8 cellular contexts compared by ENCODE assay signal in genomic region chr10:50622497-50623298, GRCh38. TPM values are rescaled to one million over a fixed set of nuclear protein-coding genes. Genes with fewer than 3 reads are reported as not detected.
DNase-seq lines count a peak whose midpoint lies in the region; ATAC-seq and TF ChIP-seq lines count a peak whose summit lies in the region.

No MANE protein-coding gene starts in this region.

- H4K20me1 ChIP-seq in DOHH2 (ENCODE audit: control insufficient read depth, insufficient read depth, low read depth, low read length), result 0 out of 2 replicates have a peak, but pooled peaks cover 4% of the 10 kb centered on the region

- H3K4me2 ChIP-seq in DOHH2 (ENCODE audit: low read length), result peak overlapping the region; percentile 94
- peak overlapping the region; percentile 99 for H3K4me2 ChIP-seq in mesenchymal stem cell (ENCODE audit: low read length, poor library complexity, severe bottlenecking)

- H3K27ac ChIP-seq in DOHH2 (ENCODE audit: low read depth, low read length), result peak overlapping the region; percentile 43
- H3K27ac ChIP-seq in mesenchymal stem cell (ENCODE audit: low read length, poor library complexity, severe bottlenecking), result peak overlapping the region; percentile 63
- H3K27ac ChIP-seq in subcutaneous abdominal adipose tissue (ENCODE audit: low read depth, low read length), result peak overlapping the region; percentile 99

- no peak overlapping the region for H2BK120ac ChIP-seq in mesenchymal stem cell (ENCODE audit: low read depth, low read length)

- H3K79me1 ChIP-seq in mesenchymal stem cell (replicated peaks; ENCODE audit: low read length, poor library complexity, severe bottlenecking), result peaks cover 21% of the 10 kb centered on the region

- H3K36me3 ChIP-seq in DOHH2 (ENCODE audit: control insufficient read depth, low read length) (no peaks in the 10 kb centered on the region; the same call in 1 of the 2 replicates), endocrine pancreas (ENCODE audit: control insufficient read depth, insufficient read depth, low read length) (no peaks in the 10 kb centered on the region), mesenchymal stem cell (ENCODE audit: control insufficient read depth in 1 of 2, insufficient read depth in 2 of 2, low read depth in 1 of 2, low read length in 2 of 2) (peaks cover 0 to 7% of the 10 kb centered on the region in 2 experiments), subcutaneous abdominal adipose tissue (ENCODE audit: control insufficient read depth in 5 of 5, insufficient read depth in 5 of 5, low read length in 5 of 5) (peaks cover 0 to 3% (median 0%) of the 10 kb centered on the region in 5 donors)

- H3K14ac ChIP-seq in mesenchymal stem cell (ENCODE audit: low read length in 2 of 2), result no peak overlapping the region

- H4K91ac ChIP-seq in mesenchymal stem cell (ENCODE audit: low read length), result no peak overlapping the region

- peak overlapping the region; percentile 85 for H3K9ac ChIP-seq in endocrine pancreas (ENCODE audit: control insufficient read depth, insufficient read depth, low read length)
- H3K9ac ChIP-seq in mesenchymal stem cell (ENCODE audit: low read length), result peak overlapping the region; percentile 99
- peak overlapping the region; percentile 86 to 99 (median 98) for H3K9ac ChIP-seq in subcutaneous abdominal adipose tissue (ENCODE audit: low read length in 5 of 5)

- H4K8ac ChIP-seq in mesenchymal stem cell (ENCODE audit: low read length), result no peak overlapping the region

- peak overlapping the region; percentile 58 for H2AFZ ChIP-seq in mesenchymal stem cell (ENCODE audit: low read depth, low read length)

- DNase-seq in LoVo (ENCODE audit: low spot score), result peak; percentile 7
- peak; percentile 75 for DNase-seq in activated CD8-positive, alpha-beta memory T cell treated with anti-CD3 and anti-CD28 coated beads for 24 hours
- peak; percentile 55 for DNase-seq in mesenchymal stem cell

- peak overlapping the region; percentile 58 for H2BK5ac ChIP-seq in mesenchymal stem cell (ENCODE audit: low read depth, low read length, poor library complexity, severe bottlenecking)

- peaks cover 58% of the 10 kb centered on the region for H3K4me1 ChIP-seq in DOHH2 (ENCODE audit: control insufficient read depth, low read length)
- peaks cover 27% of the 10 kb centered on the region for H3K4me1 ChIP-seq in endocrine pancreas (ENCODE audit: control insufficient read depth, insufficient read depth, low read length)
- peaks cover 4% of the 10 kb centered on the region for H3K4me1 ChIP-seq in mesenchymal stem cell (ENCODE audit: control insufficient read depth, insufficient read depth, low read depth, low read length)
- H3K4me1 ChIP-seq in subcutaneous abdominal adipose tissue (ENCODE audit: control insufficient read depth in 5 of 5, insufficient read depth in 5 of 5, low read length in 5 of 5), result peaks cover 3 to 30% (median 24%) of the 10 kb centered on the region in 5 donors

- H2BK12ac ChIP-seq in mesenchymal stem cell (ENCODE audit: low read length in 2 of 2), result no peak overlapping the region

- ATAC-seq in HG03442 (IDR thresholded peaks at IDR 0.05; ENCODE audit: unreplicated experiment), result no peak
- ATAC-seq in GM19395 (IDR thresholded peaks at IDR 0.05; ENCODE audit: unreplicated experiment), result no peak

- H3K4me3 ChIP-seq in DOHH2 (ENCODE audit: low read length) (peak overlapping the region; percentile 83), endocrine pancreas (ENCODE audit: control insufficient read depth, insufficient read depth, low read length) (peak overlapping the region; percentile 86), mesenchymal stem cell (ENCODE audit: insufficient read depth in 1 of 2, low read depth in 1 of 2, low read length in 2 of 2) (peak overlapping the region; percentile 92), subcutaneous abdominal adipose tissue (ENCODE audit: low read depth in 1 of 5, low read length in 5 of 5) (peak overlapping the region; percentile 92 to 96 (median 94))

- WGBS in mesenchymal stem cell, result 4% methylated on average over 38 of the region's 50 CpGs

- peak overlapping the region in 1 of 2 experiments; percentile 21 for H3K18ac ChIP-seq in mesenchymal stem cell (ENCODE audit: low read depth in 1 of 2, low read length in 2 of 2)

- H3K9me3 ChIP-seq in DOHH2 (ENCODE audit: control insufficient read depth, insufficient read depth, low read length) (no peaks in the 10 kb centered on the region), endocrine pancreas (ENCODE audit: control insufficient read depth, low read length) (no peaks in the 10 kb centered on the region), mesenchymal stem cell (ENCODE audit: control insufficient read depth, low read length) (no peaks in the 10 kb centered on the region), subcutaneous abdominal adipose tissue (ENCODE audit: control insufficient read depth in 5 of 5, low read length in 5 of 5) (no peaks in the 10 kb centered on the region)

- H3K27me3 ChIP-seq in DOHH2 (ENCODE audit: control insufficient read depth, low read length) (no peaks in the 10 kb centered on the region), endocrine pancreas (ENCODE audit: control insufficient read depth, insufficient read depth, low read length) (no peaks in the 10 kb centered on the region), mesenchymal stem cell (ENCODE audit: control insufficient read depth in 1 of 2, insufficient read depth in 1 of 2, low read length in 2 of 2) (no peaks in the 10 kb centered on the region), subcutaneous abdominal adipose tissue (ENCODE audit: control insufficient read depth in 5 of 5, insufficient read depth in 4 of 5, low read length in 5 of 5) (no peaks in the 10 kb centered on the region)

- no peak for TF ChIP-seq CTCF in DOHH2 (IDR thresholded peaks at IDR 0.05; ENCODE audit: low read depth, low read length, poor library complexity, severe bottlenecking)

- no peak overlapping the region for H2AK5ac ChIP-seq in mesenchymal stem cell (ENCODE audit: low read length, severe bottlenecking)

- H3F3A ChIP-seq in DOHH2 (ENCODE audit: control insufficient read depth, insufficient read depth), result peaks cover 13% of the 10 kb centered on the region

- peaks cover 53% of the 10 kb centered on the region for H3K79me2 ChIP-seq in DOHH2 (ENCODE audit: control insufficient read depth, low read length)

- no peak overlapping the region for H3K23ac ChIP-seq in mesenchymal stem cell (ENCODE audit: low read length in 2 of 2)

- no peak overlapping the region for H2BK15ac ChIP-seq in mesenchymal stem cell (ENCODE audit: low read depth, poor library complexity, severe bottlenecking)

- no peak overlapping the region for H3K4ac ChIP-seq in mesenchymal stem cell (ENCODE audit: low read depth in 1 of 2, low read length in 2 of 2)

- no peaks in the 10 kb centered on the region for H3K9me2 ChIP-seq in DOHH2 (replicated peaks; ENCODE audit: control insufficient read depth, low read length)

RNA-seq across cellular contexts. Expression of gene SGMS1, which starts 1.1 kb away (rescaled TPM):
- 5.5 TPM for polyA plus RNA-seq in mesenchymal stem cell (2013, experiment 1 of 2)
- 5.6 TPM for polyA plus RNA-seq in mesenchymal stem cell (2013, experiment 2 of 2)

Comparison
In these comparisons a context has a peak if more than half of its experiments do, and no peak if none do; other contexts are left out.
1. H3K27ac ChIP-seq: peak in every context shown above with its lines; median percentile 99 in subcutaneous abdominal adipose tissue; 63 in mesenchymal stem cell; 43 in DOHH2.
2. DNase-seq: peak in every context shown above with its lines; median percentile 75 in activated CD8-positive, alpha-beta memory T cell treated with anti-CD3 and anti-CD28 coated beads for 24 hours; 55 in mesenchymal stem cell; 7 in LoVo.